Comparison of ENCODE assay signal across 1 cellular context in the genomic region with DNA sequence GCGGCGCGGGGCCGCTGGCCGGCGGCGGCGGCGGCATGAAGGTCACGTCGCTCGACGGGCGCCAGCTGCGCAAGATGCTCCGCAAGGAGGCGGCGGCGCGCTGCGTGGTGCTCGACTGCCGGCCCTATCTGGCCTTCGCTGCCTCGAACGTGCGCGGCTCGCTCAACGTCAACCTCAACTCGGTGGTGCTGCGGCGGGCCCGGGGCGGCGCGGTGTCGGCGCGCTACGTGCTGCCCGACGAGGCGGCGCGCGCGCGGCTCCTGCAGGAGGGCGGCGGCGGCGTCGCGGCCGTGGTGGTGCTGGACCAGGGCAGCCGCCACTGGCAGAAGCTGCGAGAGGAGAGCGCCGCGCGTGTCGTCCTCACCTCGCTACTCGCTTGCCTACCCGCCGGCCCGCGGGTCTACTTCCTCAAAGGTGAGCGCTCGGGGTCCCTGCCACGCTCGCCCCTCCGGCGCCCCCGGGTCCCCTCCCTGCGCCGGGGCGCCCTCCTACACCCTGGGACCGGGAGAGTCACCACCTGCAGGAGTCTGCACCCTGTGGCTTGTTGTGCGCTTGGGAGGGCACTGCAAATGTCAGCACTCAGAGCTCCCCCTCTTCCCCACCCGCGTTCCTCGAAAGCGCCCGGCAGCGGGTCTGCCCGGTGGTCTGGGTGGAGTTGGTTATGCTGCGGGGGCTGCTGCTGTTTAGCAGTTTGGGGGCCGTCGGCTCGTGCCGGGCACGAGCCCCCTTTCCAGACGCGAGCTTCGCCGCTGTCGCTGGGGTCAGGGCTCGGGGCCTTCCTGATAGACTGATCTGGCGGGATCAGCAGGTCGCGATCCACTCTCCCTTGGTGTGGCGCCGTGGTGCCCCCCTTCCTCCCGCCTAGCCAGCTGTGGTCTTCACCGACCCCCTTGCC.
A peak's percentile ranks its signal among the peaks of the same experiment; 100 is the strongest.
TF ChIP-seq lines count a peak whose summit lies in the region.

No MANE protein-coding gene starts in this region.

TF ChIP-seq in HEK293, 187 proteins besides CTCF, POLR2A, EP300 and RAD21 (continued from another document and continues in another):
- TF ChIP-seq ZNF26 (tag by site-specific recombination; IDR thresholded peaks at IDR 0.05) (no peak), ZFP37 (tag by site-specific recombination; IDR thresholded peaks at IDR 0.05) (0 out of 2 replicates have a peak, but pooled peaks have one; percentile 33), MYNN (tag by site-specific recombination; IDR thresholded peaks at IDR 0.05; ENCODE audit: borderline replicate concordance) (no peak), ZNF585B (tag by site-specific recombination; IDR thresholded peaks at IDR 0.05) (no peak), PRDM1 (tag by site-specific recombination; IDR thresholded peaks at IDR 0.05) (no peak), SP7 (tag by site-specific recombination; IDR thresholded peaks at IDR 0.05) (no peak), GLI4 (tag by site-specific recombination; IDR thresholded peaks at IDR 0.05) (no peak), ZBTB8A (tag by site-specific recombination; IDR thresholded peaks at IDR 0.05) (peak; percentile 37; the same call in 1 of the 2 replicates), ZNF791 (tag by site-specific recombination; IDR thresholded peaks at IDR 0.05) (no peak), ZNF155 (tag by site-specific recombination; IDR thresholded peaks at IDR 0.05) (no peak), ZNF423 (tag by site-specific recombination; IDR thresholded peaks at IDR 0.05) (no peak), ZNF654 (tag by site-specific recombination; IDR thresholded peaks at IDR 0.05; ENCODE audit: low read depth) (no peak), ZNF707 (tag by site-specific recombination; IDR thresholded peaks at IDR 0.05) (no peak), ZNF837 (tag by site-specific recombination; IDR thresholded peaks at IDR 0.05) (no peak), ZNF335 (tag by site-specific recombination; conservative IDR thresholded peaks at IDR 0.05) (no peak), ZNF350 (tag by site-specific recombination; IDR thresholded peaks at IDR 0.05) (no peak), ZNF580 (tag by site-specific recombination; IDR thresholded peaks at IDR 0.05) (no peak), BCL11B (tag by site-specific recombination; IDR thresholded peaks at IDR 0.05; ENCODE audit: low read depth) (peak; percentile 8; the same call in 1 of the 2 replicates), ZNF561 (tag by site-specific recombination; IDR thresholded peaks at IDR 0.05; ENCODE audit: borderline replicate concordance) (no peak), ZNF274 (IDR thresholded peaks at IDR 0.05; ENCODE audit: low read length) (no peak), ZNF274 (tag by site-specific recombination; IDR thresholded peaks at IDR 0.05; ENCODE audit: borderline replicate concordance) (no peak), ZNF629 (tag by site-specific recombination; IDR thresholded peaks at IDR 0.05) (no peak), OSR2 (tag by site-specific recombination; IDR thresholded peaks at IDR 0.05) (no peak), ZNF777 (tag by site-specific recombination; IDR thresholded peaks at IDR 0.05; ENCODE audit: borderline replicate concordance) (no peak), ZNF248 (tag by site-specific recombination; IDR thresholded peaks at IDR 0.05) (no peak), ZNF600 (tag by site-specific recombination; IDR thresholded peaks at IDR 0.05) (0 out of 2 replicates have a peak, but pooled peaks have one; percentile 41), ZNF623 (tag by site-specific recombination; IDR thresholded peaks at IDR 0.05) (no peak), ZNF692 (tag by site-specific recombination; IDR thresholded peaks at IDR 0.05) (no peak), ZNF202 (tag by site-specific recombination; IDR thresholded peaks at IDR 0.05; ENCODE audit: borderline replicate concordance) (no peak), ZNF292 (tag by site-specific recombination; IDR thresholded peaks at IDR 0.05; ENCODE audit: borderline replicate concordance, low read depth) (no peak), ZEB2 (tag by site-specific recombination; IDR thresholded peaks at IDR 0.05) (no peak), ZNF529 (tag by site-specific recombination; IDR thresholded peaks at IDR 0.05; ENCODE audit: insufficient replicate concordance) (no peak), ZNF366 (tag by site-specific recombination; conservative IDR thresholded peaks at IDR 0.05) (0 out of 2 replicates have a peak, but pooled peaks have one; percentile 12), GLIS1 (tag by site-specific recombination; IDR thresholded peaks at IDR 0.05) (peak; percentile 56), ZNF792 (tag by site-specific recombination; IDR thresholded peaks at IDR 0.05) (no peak), ZNF23 (tag by site-specific recombination; IDR thresholded peaks at IDR 0.05; ENCODE audit: borderline replicate concordance) (no peak), ZNF433 (tag by site-specific recombination; IDR thresholded peaks at IDR 0.05; ENCODE audit: low read depth) (no peak), ZNF571 (tag by site-specific recombination; IDR thresholded peaks at IDR 0.05) (no peak), ZBTB21 (tag by site-specific recombination; IDR thresholded peaks at IDR 0.05) (no peak), REPIN1 (tag by site-specific recombination; IDR thresholded peaks at IDR 0.05; ENCODE audit: low read depth) (no peak; the same call in 1 of the 2 replicates), FEZF1 (tag by site-specific recombination; IDR thresholded peaks at IDR 0.05) (no peak), ZNF416 (tag by site-specific recombination; IDR thresholded peaks at IDR 0.05) (no peak), ZNF239 (tag by site-specific recombination; IDR thresholded peaks at IDR 0.05) (no peak), EGR2 (tag by site-specific recombination; IDR thresholded peaks at IDR 0.05; ENCODE audit: low read depth) (0 out of 2 replicates have a peak, but pooled peaks have one; percentile 2), ZNF24 (tag by site-specific recombination; IDR thresholded peaks at IDR 0.05) (no peak), ZNF157 (tag by site-specific recombination; IDR thresholded peaks at IDR 0.05) (no peak), ZNF174 (tag by site-specific recombination; IDR thresholded peaks at IDR 0.05) (no peak)
- TF ChIP-seq, protein P1, sequence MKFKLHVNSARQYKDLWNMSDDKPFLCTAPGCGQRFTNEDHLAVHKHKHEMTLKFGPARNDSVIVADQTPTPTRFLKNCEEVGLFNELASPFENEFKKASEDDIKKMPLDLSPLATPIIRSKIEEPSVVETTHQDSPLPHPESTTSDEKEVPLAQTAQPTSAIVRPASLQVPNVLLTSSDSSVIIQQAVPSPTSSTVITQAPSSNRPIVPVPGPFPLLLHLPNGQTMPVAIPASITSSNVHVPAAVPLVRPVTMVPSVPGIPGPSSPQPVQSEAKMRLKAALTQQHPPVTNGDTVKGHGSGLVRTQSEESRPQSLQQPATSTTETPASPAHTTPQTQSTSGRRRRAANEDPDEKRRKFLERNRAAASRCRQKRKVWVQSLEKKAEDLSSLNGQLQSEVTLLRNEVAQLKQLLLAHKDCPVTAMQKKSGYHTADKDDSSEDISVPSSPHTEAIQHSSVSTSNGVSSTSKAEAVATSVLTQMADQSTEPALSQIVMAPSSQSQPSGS (tag by site-specific recombination; IDR thresholded peaks at IDR 0.05; ENCODE audit: low read depth), result no peak
- TF ChIP-seq, protein P2, sequence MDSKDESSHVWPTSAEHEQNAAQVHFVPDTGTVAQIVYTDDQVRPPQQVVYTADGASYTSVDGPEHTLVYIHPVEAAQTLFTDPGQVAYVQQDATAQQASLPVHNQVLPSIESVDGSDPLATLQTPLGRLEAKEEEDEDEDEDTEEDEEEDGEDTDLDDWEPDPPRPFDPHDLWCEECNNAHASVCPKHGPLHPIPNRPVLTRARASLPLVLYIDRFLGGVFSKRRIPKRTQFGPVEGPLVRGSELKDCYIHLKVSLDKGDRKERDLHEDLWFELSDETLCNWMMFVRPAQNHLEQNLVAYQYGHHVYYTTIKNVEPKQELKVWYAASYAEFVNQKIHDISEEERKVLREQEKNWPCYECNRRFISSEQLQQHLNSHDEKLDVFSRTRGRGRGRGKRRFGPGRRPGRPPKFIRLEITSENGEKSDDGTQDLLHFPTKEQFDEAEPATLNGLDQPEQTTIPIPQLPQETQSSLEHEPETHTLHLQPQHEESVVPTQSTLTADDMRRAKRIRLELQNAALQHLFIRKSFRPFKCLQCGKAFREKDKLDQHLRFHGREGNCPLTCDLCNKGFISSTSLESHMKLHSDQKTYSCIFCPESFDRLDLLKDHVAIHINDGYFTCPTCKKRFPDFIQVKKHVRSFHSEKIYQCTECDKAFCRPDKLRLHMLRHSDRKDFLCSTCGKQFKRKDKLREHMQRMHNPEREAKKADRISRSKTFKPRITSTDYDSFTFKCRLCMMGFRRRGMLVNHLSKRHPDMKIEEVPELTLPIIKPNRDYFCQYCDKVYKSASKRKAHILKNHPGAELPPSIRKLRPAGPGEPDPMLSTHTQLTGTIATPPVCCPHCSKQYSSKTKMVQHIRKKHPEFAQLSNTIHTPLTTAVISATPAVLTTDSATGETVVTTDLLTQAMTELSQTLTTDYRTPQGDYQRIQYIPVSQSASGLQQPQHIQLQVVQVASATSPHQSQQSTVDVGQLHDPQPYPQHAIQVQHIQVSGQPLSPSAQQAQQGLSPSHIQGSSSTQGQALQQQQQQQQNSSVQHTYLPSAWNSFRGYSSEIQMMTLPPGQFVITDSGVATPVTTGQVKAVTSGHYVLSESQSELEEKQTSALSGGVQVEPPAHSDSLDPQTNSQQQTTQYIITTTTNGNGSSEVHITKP (tag by site-specific recombination; IDR thresholded peaks at IDR 0.05), result no peak
- TF ChIP-seq, protein P3, sequence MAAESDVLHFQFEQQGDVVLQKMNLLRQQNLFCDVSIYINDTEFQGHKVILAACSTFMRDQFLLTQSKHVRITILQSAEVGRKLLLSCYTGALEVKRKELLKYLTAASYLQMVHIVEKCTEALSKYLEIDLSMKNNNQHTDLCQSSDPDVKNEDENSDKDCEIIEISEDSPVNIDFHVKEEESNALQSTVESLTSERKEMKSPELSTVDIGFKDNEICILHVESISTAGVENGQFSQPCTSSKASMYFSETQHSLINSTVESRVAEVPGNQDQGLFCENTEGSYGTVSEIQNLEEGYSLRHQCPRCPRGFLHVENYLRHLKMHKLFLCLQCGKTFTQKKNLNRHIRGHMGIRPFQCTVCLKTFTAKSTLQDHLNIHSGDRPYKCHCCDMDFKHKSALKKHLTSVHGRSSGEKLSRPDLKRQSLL (tag by site-specific recombination; IDR thresholded peaks at IDR 0.05), result no peak
- TF ChIP-seq, protein P4, sequence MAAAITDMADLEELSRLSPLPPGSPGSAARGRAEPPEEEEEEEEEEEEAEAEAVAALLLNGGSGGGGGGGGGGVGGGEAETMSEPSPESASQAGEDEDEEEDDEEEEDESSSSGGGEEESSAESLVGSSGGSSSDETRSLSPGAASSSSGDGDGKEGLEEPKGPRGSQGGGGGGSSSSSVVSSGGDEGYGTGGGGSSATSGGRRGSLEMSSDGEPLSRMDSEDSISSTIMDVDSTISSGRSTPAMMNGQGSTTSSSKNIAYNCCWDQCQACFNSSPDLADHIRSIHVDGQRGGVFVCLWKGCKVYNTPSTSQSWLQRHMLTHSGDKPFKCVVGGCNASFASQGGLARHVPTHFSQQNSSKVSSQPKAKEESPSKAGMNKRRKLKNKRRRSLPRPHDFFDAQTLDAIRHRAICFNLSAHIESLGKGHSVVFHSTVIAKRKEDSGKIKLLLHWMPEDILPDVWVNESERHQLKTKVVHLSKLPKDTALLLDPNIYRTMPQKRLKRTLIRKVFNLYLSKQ (tag by site-specific recombination; IDR thresholded peaks at IDR 0.05; ENCODE audit: borderline replicate concordance), result no peak
- TF ChIP-seq, protein P5, sequence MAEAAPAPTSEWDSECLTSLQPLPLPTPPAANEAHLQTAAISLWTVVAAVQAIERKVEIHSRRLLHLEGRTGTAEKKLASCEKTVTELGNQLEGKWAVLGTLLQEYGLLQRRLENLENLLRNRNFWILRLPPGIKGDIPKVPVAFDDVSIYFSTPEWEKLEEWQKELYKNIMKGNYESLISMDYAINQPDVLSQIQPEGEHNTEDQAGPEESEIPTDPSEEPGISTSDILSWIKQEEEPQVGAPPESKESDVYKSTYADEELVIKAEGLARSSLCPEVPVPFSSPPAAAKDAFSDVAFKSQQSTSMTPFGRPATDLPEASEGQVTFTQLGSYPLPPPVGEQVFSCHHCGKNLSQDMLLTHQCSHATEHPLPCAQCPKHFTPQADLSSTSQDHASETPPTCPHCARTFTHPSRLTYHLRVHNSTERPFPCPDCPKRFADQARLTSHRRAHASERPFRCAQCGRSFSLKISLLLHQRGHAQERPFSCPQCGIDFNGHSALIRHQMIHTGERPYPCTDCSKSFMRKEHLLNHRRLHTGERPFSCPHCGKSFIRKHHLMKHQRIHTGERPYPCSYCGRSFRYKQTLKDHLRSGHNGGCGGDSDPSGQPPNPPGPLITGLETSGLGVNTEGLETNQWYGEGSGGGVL (tag by site-specific recombination; IDR thresholded peaks at IDR 0.05), result no peak
- TF ChIP-seq, protein P6, sequence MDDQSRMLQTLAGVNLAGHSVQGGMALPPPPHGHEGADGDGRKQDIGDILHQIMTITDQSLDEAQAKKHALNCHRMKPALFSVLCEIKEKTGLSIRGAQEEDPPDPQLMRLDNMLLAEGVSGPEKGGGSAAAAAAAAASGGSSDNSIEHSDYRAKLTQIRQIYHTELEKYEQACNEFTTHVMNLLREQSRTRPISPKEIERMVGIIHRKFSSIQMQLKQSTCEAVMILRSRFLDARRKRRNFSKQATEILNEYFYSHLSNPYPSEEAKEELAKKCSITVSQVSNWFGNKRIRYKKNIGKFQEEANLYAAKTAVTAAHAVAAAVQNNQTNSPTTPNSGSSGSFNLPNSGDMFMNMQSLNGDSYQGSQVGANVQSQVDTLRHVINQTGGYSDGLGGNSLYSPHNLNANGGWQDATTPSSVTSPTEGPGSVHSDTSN (CRISPR knock-in tag; IDR thresholded peaks at IDR 0.05), result no peak
